In the genomic region with DNA sequence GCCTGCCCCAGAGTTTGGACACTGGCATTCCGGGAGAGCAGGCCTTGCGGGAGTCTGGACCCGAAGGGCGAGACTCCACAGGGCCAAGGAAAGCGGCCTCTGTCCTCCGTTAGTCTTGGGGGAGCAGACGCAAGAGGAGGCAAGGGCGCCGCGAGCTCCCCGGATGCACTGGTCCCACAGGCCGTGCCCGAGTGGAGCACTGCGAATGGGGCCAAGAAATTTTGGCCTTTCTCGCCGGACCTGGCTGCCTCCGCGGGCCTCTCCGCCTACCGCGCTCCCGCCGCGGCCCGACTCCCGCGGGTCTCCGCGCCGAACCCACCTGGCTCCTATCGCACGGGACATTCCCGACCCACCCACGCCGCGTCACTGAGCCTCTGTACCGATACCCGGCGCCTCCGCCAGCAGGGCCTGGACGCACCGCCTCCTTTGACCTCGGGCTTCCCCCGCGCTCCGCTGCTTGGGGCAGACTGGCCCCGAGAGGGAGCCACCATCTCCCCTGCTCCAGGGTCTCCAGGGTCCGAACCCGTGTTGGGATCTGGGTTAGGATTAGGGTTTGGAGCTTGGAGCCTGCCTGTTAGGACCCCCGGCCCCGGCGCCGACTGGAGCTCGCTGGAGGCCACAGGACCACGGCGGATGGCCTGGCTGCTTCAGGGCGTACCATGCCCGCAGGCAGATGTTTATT, we compare ENCODE assay signal across 2 cellular contexts.
TF ChIP-seq lines count a peak whose summit lies in the region.

No MANE protein-coding gene starts in this region.

TF ChIP-seq in GM23338, 12 proteins besides CTCF, POLR2A, EP300 and RAD21:
- no peak for TF ChIP-seq EZH2 (IDR thresholded peaks at IDR 0.05; ENCODE audit: low read depth, unreplicated experiment)
- peak; percentile 56 for TF ChIP-seq EZH2phosphoT487 (IDR thresholded peaks at IDR 0.05; ENCODE audit: unreplicated experiment)
TF ChIP-seq in GM23338: peak in this region for 1.

TF ChIP-seq in IMR-90, 13 proteins besides CTCF, POLR2A, EP300 and RAD21:
- no peak for TF ChIP-seq RCOR1 (IDR thresholded peaks at IDR 0.05; ENCODE audit: insufficient replicate concordance, low read length)
- TF ChIP-seq CHD1 (IDR thresholded peaks at IDR 0.05; ENCODE audit: low read depth, low read length): no peak
- TF ChIP-seq RFX5 (IDR thresholded peaks at IDR 0.05; ENCODE audit: low read depth, low read length): no peak
- no peak for TF ChIP-seq MAZ (IDR thresholded peaks at IDR 0.05; ENCODE audit: borderline replicate concordance, low read depth, low read length)
- TF ChIP-seq FOS (IDR thresholded peaks at IDR 0.05; ENCODE audit: low read depth, low read length): no peak
- no peak for TF ChIP-seq NFE2L2 (IDR thresholded peaks at IDR 0.05; ENCODE audit: low read depth, low read length)
- no peak for TF ChIP-seq MXI1 (IDR thresholded peaks at IDR 0.05; ENCODE audit: borderline replicate concordance, low read depth, low read length)
- no peak for TF ChIP-seq CEBPB (IDR thresholded peaks at IDR 0.05; ENCODE audit: low read depth, low read length)
- TF ChIP-seq USF2 (IDR thresholded peaks at IDR 0.05; ENCODE audit: low read depth, low read length): no peak
- no peak for TF ChIP-seq ELK1 (IDR thresholded peaks at IDR 0.05; ENCODE audit: borderline replicate concordance, low read depth, low read length)
- no peak for TF ChIP-seq MAFK (IDR thresholded peaks at IDR 0.05; ENCODE audit: low read depth, low read length)
- no peak for TF ChIP-seq SMC3 (IDR thresholded peaks at IDR 0.05; ENCODE audit: low read depth, low read length)
